ENCODE assay signal across 14 cellular contexts in the genomic region with DNA sequence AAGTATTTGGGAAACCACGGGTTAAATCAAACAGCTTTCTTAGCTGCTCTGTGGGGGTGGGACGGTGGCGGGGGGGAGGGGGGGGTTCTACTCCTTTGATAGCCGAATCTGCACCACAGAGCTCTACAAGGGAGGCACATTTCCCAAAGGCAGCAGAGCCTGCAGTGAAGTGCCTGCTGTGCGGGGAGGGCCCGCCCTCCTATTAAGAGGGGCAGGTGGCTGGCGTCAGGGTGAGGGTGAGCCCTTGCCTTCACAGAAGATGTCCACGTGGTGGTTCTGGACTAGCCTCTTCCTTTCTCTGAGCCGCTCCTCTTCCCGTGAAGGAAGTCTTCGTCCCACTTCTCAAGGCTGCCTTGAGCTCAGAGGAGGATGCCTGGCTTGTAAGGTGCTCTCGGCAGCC.
DNase-seq lines count a peak whose midpoint lies in the region; ATAC-seq and TF ChIP-seq lines count a peak whose summit lies in the region.
"Had no signal": no experiment of that assay in that cellular context is flagged by ENCODE, and none has a peak within 500 bp of the region (broad histone marks: within the 10 kb centered on the region; RNA-seq: fewer than 3 reads in every experiment).

No MANE protein-coding gene starts in this region.

- ATAC-seq in Right ventricle myocardium inferior (peak; percentile 60), Right ventricle myocardium superior (ENCODE audit: poor library complexity) (peak; percentile 62), HG03097 (IDR thresholded peaks at IDR 0.05; ENCODE audit: low FRiP score, unreplicated experiment) (no peak), GM21723 (IDR thresholded peaks at IDR 0.05; ENCODE audit: unreplicated experiment) (no peak)
- ATAC-seq: K562 had no signal

- H3K27me3 Mint-ChIP-seq in neural progenitor cell (ENCODE audit: insufficient read depth, low read depth) = peaks cover 13% of the 10 kb centered on the region

- H4K20me1 ChIP-seq in neural progenitor cell (ENCODE audit: low read depth) = no peaks in the 10 kb centered on the region

- intact Hi-C loops in Right ventricle myocardium inferior (cut with DNase I) = no loop called here
- intact Hi-C loops in cardiac septum (cut with DNase I) = no loop called here
- intact Hi-C loops in Right ventricle myocardium superior (cut with DNase I) = no loop called here

- peak overlapping the region; percentile 18 for H3K4me2 ChIP-seq in neural progenitor cell

- H3K27ac Mint-ChIP-seq in neural progenitor cell = peak overlapping the region; percentile 100

- no peaks in the 10 kb centered on the region for H3K27me3 ChIP-seq in neural progenitor cell

- no peaks in the 10 kb centered on the region for H3K79me2 ChIP-seq in neural progenitor cell (ENCODE audit: low read depth)

- TF ChIP-seq CTCF in neural progenitor cell (IDR thresholded peaks at IDR 0.05) = no peak

- H3K36me3 Mint-ChIP-seq in neural progenitor cell = peaks cover 21% of the 10 kb centered on the region

- peaks cover 54% of the 10 kb centered on the region for H3K9me3 Mint-ChIP-seq in neural progenitor cell

- peaks cover 22% of the 10 kb centered on the region for H3F3A ChIP-seq in neural progenitor cell (ENCODE audit: low read depth)

- peak; percentile 73 for DNase-seq in Right ventricle myocardium inferior (ENCODE audit: missing footprints)
- no peak for DNase-seq in cardiac septum (ENCODE audit: low spot score)
- no peak for DNase-seq in Right ventricle myocardium superior
- peak; percentile 18 for DNase-seq in neural progenitor cell (ENCODE audit: low spot score)
- DNase-seq in activated effector memory CD4-positive, alpha-beta T cell treated with anti-CD3 and anti-CD28 coated beads, Interleukin-2, amount 50 U/mL, for 16 hours = no peak
- DNase-seq in AG08396 (ENCODE audit: low spot score) = no peak
- DNase-seq: aorta, DND-41, NCI-H2081 treated with DMSO at 0.1 percent for 48 hours, occipital lobe had no signal

- peak overlapping the region; percentile 92 for H2AFZ ChIP-seq in neural progenitor cell (replicated peaks)

- peaks cover 42% of the 10 kb centered on the region for H3K4me1 Mint-ChIP-seq in neural progenitor cell

- no peak overlapping the region for H3K4me3 Mint-ChIP-seq in neural progenitor cell

- no peaks in the 10 kb centered on the region for H3K36me3 ChIP-seq in neural progenitor cell

- H3K27ac ChIP-seq in neural progenitor cell = no peak overlapping the region
- H3K27ac ChIP-seq: epithelial cell of prostate had no signal

- no peaks in the 10 kb centered on the region for H3K9me3 ChIP-seq in neural progenitor cell (ENCODE audit: low read depth)

- H3K4me3 ChIP-seq in neural progenitor cell = no peak overlapping the region
- H3K4me3 ChIP-seq: K562 had no signal

- no peak overlapping the region for H3K9ac ChIP-seq in neural progenitor cell

- peaks cover 23% of the 10 kb centered on the region for H3K4me1 ChIP-seq in neural progenitor cell

Comparison
In these comparisons a context has a peak if more than half of its experiments do, and no peak if none do; other contexts are left out.
1. DNase-seq: peak in Right ventricle myocardium inferior (single experiment) and neural progenitor cell (single experiment); none in cardiac septum (single experiment), Right ventricle myocardium superior (single experiment), activated effector memory CD4-positive, alpha-beta T cell treated with anti-CD3 and anti-CD28 coated beads, Interleukin-2, amount 50 U/mL, for 16 hours (single experiment) and AG08396 (single experiment).
2. ATAC-seq: peak in Right ventricle myocardium inferior (single experiment) and Right ventricle myocardium superior (single experiment); none in HG03097 (single experiment) and GM21723 (single experiment).